In genomic region chr6:158040051-158040803, GRCh38 we compare ENCODE assay signal across 8 cellular contexts. TPM values are rescaled to one million over a fixed set of nuclear protein-coding genes. Genes with fewer than 3 reads are reported as not detected.
A peak's percentile ranks its signal among the peaks of the same experiment; 100 is the strongest.
DNase-seq lines count a peak whose midpoint lies in the region; ATAC-seq and TF ChIP-seq lines count a peak whose summit lies in the region.

No MANE protein-coding gene starts in this region.

- peaks cover 57% of the 10 kb centered on the region for H3K4me1 Mint-ChIP-seq in mesothelial cell of epicardium

- H3K4me1 ChIP-seq in colonic mucosa (peaks cover 11% of the 10 kb centered on the region), HAP-1 (no peaks in the 10 kb centered on the region; the same call in 1 of the 2 replicates)

- TF ChIP-seq CTCF in colonic mucosa (IDR thresholded peaks at IDR 0.05) = no peak
- no peak for TF ChIP-seq CTCF in mesothelial cell of epicardium (IDR thresholded peaks at IDR 0.05; ENCODE audit: unreplicated experiment)

- H3K36me3 Mint-ChIP-seq in mesothelial cell of epicardium = peaks cover 18% of the 10 kb centered on the region

- DNase-seq in Caki2 (ENCODE audit: low read depth) (peak; percentile 95), SK-MEL-5 (ENCODE audit: low read depth, low spot score) (peak; percentile 43), colonic mucosa (no peak), mesothelial cell of epicardium (ENCODE audit: low spot score in 2 of 2, unreplicated experiment in 2 of 2) (no peak), NCI-H2196 treated with DMSO at 0.1 percent for 48 hours (lab: John Stamatoyannopoulos, UW; ENCODE audit: unreplicated experiment) (no peak), HAP-1 (ENCODE audit: low spot score in 2 of 2) (no peak), SKM-1 treated with dmso at 0.1 percent for 144 hours (lab: John Stamatoyannopoulos, UW; ENCODE audit: unreplicated experiment) (no peak)

- H3K27ac ChIP-seq in colonic mucosa = peak overlapping the region; percentile 61

- peak overlapping the region; percentile 14 for H3K4me3 Mint-ChIP-seq in mesothelial cell of epicardium

- H3K36me3 ChIP-seq in colonic mucosa (no peaks in the 10 kb centered on the region), HAP-1 (replicated peaks) (0 out of 2 replicates have a peak, but pooled peaks cover 1% of the 10 kb centered on the region)

- no peak overlapping the region for H3K9ac ChIP-seq in colonic mucosa (ENCODE audit: low read depth in 2 of 2, low read length in 2 of 2)

- intact Hi-C loops in colonic mucosa (cut with DNase I) = no loop called here

- peak; percentile 85 for ATAC-seq in HG02610 (IDR thresholded peaks at IDR 0.05; ENCODE audit: unreplicated experiment)

- no peaks in the 10 kb centered on the region for H3K9me3 ChIP-seq in colonic mucosa
- H3K9me3 ChIP-seq in HAP-1 = no peaks in the 10 kb centered on the region

- H3K4me3 ChIP-seq in colonic mucosa (no peak overlapping the region), HAP-1 (no peak overlapping the region)

- H3K27me3 Mint-ChIP-seq in mesothelial cell of epicardium (ENCODE audit: low read depth) = no peaks in the 10 kb centered on the region

- no peaks in the 10 kb centered on the region for H3K27me3 ChIP-seq in colonic mucosa
- H3K27me3 ChIP-seq in HAP-1 (ENCODE audit: low read depth) = no peaks in the 10 kb centered on the region

- in situ Hi-C loops in Caki2 (cut with HindIII; ENCODE audit: low pct_unique_long_range_greater_than_20kb, low sequenced_read_pairs) = no loop called here
- in situ Hi-C loops in SK-MEL-5 (cut with HindIII; ENCODE audit: low pct_unique_long_range_greater_than_20kb, low sequenced_read_pairs) = no loop called here
- in situ Hi-C loops in HAP-1 (cut with MboI; ENCODE audit: low sequenced_read_pairs) = no loop called here

- H3K27ac Mint-ChIP-seq in mesothelial cell of epicardium = peak overlapping the region; percentile 88

- H3K9me3 Mint-ChIP-seq in mesothelial cell of epicardium = peaks cover 6% of the 10 kb centered on the region

RNA-seq across cellular contexts. Expression of gene SYNJ2, which starts 58.6 kb away (rescaled TPM):
- total RNA-seq in Caki2 (2014; rRNA removed; shearing (Covaris generic); ENCODE audit: low replicate concordance) = 14.2 and 21.3 TPM in 2 replicates
- 3.9 TPM in 2 replicates for total RNA-seq in SK-MEL-5 (2014; rRNA removed; shearing (Covaris generic))
- 6.8 and 7.1 TPM in 2 replicates for polyA plus RNA-seq in SK-MEL-5 (2015; cell fraction: cytosol; rRNA removed)
- 7.3 and 7.4 TPM in 2 replicates for polyA plus RNA-seq in SK-MEL-5 (2015; cell fraction: nucleus; rRNA removed)
- 10 to 100 TPM; 46.0 to 53.5 TPM for total RNA-seq in colonic mucosa
- total RNA-seq in mesothelial cell of epicardium = 39.6 to 42.7 TPM (median 41.0 TPM) in 3 replicates

Comparison
In these comparisons a context has a peak if more than half of its experiments do, and no peak if none do; other contexts are left out.
1. DNase-seq: peak in Caki2 (single experiment) and SK-MEL-5 (single experiment); none in colonic mucosa (single experiment), mesothelial cell of epicardium (0 of 2), NCI-H2196 treated with DMSO at 0.1 percent for 48 hours (single experiment), HAP-1 (0 of 2) and SKM-1 treated with dmso at 0.1 percent for 144 hours (single experiment).